ENCODE assay signal across 8 cellular contexts in the genomic region with DNA sequence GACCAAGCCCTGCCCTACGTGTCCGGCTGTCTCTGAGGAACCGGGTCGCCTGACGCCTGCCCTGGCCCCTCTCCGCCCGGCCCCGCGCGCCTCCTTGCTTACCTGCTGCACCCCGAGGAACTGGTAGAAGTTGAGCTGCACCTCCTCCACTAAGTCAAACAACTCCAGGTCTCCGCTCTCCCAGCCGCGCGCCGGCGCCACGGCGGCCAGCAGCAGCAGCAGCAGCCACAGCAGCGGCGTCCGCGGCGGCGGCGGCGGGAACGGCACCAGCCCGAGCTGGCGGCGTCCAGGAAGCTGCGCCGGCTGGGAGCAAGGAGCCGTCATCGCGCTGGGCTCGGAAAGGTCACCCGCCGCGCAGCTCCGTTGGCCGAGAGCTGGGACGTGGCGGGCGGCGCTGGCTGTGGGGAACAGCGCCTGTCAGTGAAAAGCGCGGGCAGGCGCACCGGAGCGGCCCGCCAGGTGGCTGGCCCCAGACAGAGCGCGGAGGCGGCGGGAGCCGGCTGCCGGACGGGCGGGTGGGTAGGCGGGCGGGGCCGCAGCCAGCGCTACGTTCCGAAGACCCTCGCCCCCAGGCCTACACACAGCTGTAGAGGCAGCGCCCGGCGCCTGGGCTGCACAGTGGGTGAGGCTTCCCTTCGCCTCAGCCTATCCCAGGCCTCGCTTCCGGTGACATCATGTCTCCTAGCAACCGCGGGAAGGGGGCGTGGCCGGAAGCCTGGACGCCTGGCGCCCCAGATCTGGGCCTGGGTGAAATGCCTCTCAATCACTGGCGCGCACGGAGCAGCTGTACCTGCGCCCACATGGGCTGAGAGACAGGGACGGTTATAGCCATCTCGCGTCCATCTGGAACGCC. TPM values are rescaled to one million over a fixed set of nuclear protein-coding genes. Genes with fewer than 3 reads are reported as not detected.
A peak's percentile ranks its signal among the peaks of the same experiment; 100 is the strongest.
DNase-seq lines count a peak whose midpoint lies in the region; ATAC-seq and TF ChIP-seq lines count a peak whose summit lies in the region.

A gene with protein sequence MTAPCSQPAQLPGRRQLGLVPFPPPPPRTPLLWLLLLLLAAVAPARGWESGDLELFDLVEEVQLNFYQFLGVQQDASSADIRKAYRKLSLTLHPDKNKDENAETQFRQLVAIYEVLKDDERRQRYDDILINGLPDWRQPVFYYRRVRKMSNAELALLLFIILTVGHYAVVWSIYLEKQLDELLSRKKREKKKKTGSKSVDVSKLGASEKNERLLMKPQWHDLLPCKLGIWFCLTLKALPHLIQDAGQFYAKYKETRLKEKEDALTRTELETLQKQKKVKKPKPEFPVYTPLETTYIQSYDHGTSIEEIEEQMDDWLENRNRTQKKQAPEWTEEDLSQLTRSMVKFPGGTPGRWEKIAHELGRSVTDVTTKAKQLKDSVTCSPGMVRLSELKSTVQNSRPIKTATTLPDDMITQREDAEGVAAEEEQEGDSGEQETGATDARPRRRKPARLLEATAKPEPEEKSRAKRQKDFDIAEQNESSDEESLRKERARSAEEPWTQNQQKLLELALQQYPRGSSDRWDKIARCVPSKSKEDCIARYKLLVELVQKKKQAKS (minus strand): TSS at position 620 of the 853 bp plus-strand sequence. CDS start 296 bp downstream, at position 324.

- H3K27me3 ChIP-seq in BLaER1 treated with 17β-estradiol and CSF1 and Interleukin-3, amounts not matched to agents 10 nM and 100 nM = peaks cover 0 to 20% (median 15%) of the 10 kb centered on the region in 11 experiments; a peak in 17 of 22 replicates

- peak within 1 kb of the TSS; percentile 84 to 98 (median 94) for H3K4me2 ChIP-seq in BLaER1 treated with 17β-estradiol and CSF1 and Interleukin-3, amounts not matched to agents 10 nM and 100 nM

- peaks cover 29 to 45% (median 35%) of the 10 kb centered on the region in 10 experiments for H3K4me1 ChIP-seq in BLaER1 treated with 17β-estradiol and CSF1 and Interleukin-3, amounts not matched to agents 10 nM and 100 nM

- peak within 1 kb of the TSS; percentile 27 to 79 (median 73); a peak in 21 of 22 replicates for H3K27ac ChIP-seq in BLaER1 treated with 17β-estradiol and CSF1 and Interleukin-3, amounts not matched to agents 10 nM and 100 nM
- peak within 1 kb of the TSS; percentile 84 to 98 for H3K27ac ChIP-seq in coronary artery

- H3K4me3 Mint-ChIP-seq in activated CD4-positive, alpha-beta T cell treated with anti-CD3 and anti-CD28 coated beads, Interleukin-2, amount 10 ng/mL, durations not matched to agents 24 days and 14 days = peak within 1 kb of the TSS; percentile 93

- peaks cover 0 to 17% (median 6%) of the 10 kb centered on the region in 11 experiments; a peak in 6 of 22 replicates for H4K20me1 ChIP-seq in BLaER1 treated with 17β-estradiol and CSF1 and Interleukin-3, amounts not matched to agents 10 nM and 100 nM

- H3K36me3 Mint-ChIP-seq in activated CD4-positive, alpha-beta T cell treated with anti-CD3 and anti-CD28 coated beads, Interleukin-2, amount 10 ng/mL, durations not matched to agents 24 days and 14 days (ENCODE audit: low read depth) = peaks cover 5% of the 10 kb centered on the region

- no peaks in the 10 kb centered on the region for H3K36me3 ChIP-seq in BLaER1 treated with 17β-estradiol and CSF1 and Interleukin-3, amounts not matched to agents 10 nM and 100 nM

- H3K27ac Mint-ChIP-seq in activated CD4-positive, alpha-beta T cell treated with anti-CD3 and anti-CD28 coated beads, Interleukin-2, amount 10 ng/mL, durations not matched to agents 24 days and 14 days = peak within 1 kb of the TSS; percentile 96

- H3K4me3 ChIP-seq in BLaER1 treated with 17β-estradiol and CSF1 and Interleukin-3, amounts not matched to agents 10 nM and 100 nM = peak within 1 kb of the TSS; percentile 69 to 86 (median 73)
- H3K4me3 ChIP-seq in coronary artery = peak within 1 kb of the TSS; percentile 97

- peak; percentile 90 for DNase-seq in NCI-H526 treated with DMSO at 0.1 percent for 48 hours (lab: John Stamatoyannopoulos, UW)
- peak; percentile 100 for DNase-seq in activated CD4-positive, alpha-beta T cell treated with anti-CD3 and anti-CD28 coated beads, Interleukin-2, amount 10 ng/mL, durations not matched to agents 24 days and 14 days
- peak; percentile 97 for DNase-seq in coronary artery (ENCODE audit: low spot score)
- DNase-seq in left colon = peak; percentile 98 to 100
- peak; percentile 98 for DNase-seq in stimulated activated CD4-positive, alpha-beta T cell treated with anti-CD3 and anti-CD28 coated beads, Interleukin-1b, Interleukin-23, amount 100 ng/mL, for 48 hours

- H3K4me1 Mint-ChIP-seq in activated CD4-positive, alpha-beta T cell treated with anti-CD3 and anti-CD28 coated beads, Interleukin-2, amount 10 ng/mL, durations not matched to agents 24 days and 14 days = peaks cover 26% of the 10 kb centered on the region

- intact Hi-C loops in activated CD4-positive, alpha-beta T cell treated with anti-CD3 and anti-CD28 coated beads, Interleukin-2, amount 10 ng/mL, durations not matched to agents 24 days and 14 days (cut with micrococcal nuclease) = loop anchor here (1.0 to 5.0 kb wide), 12 partner anchors 19 to 1094 kb away; partner anchors contain the start of genes COMMD3, MSRB2 and PIP4K2A
- intact Hi-C loops in left colon (cut with DNase I, micrococcal nuclease) = loop anchor here in 1 of 2 donors (10.0 kb wide), 1 partner anchor 311 kb away; the partner anchor contains the start of gene COMMD3

- H3K9ac ChIP-seq in BLaER1 treated with 17β-estradiol and CSF1 and Interleukin-3, amounts not matched to agents 10 nM and 100 nM = peak within 1 kb of the TSS; percentile 73 to 84 (median 79)

- peaks cover 0 to 10% (median 0%) of the 10 kb centered on the region in 11 experiments; a peak in 5 of 22 replicates for H3K9me3 ChIP-seq in BLaER1 treated with 17β-estradiol and CSF1 and Interleukin-3, amounts not matched to agents 10 nM and 100 nM (replicated peaks in 1 of 11)

- no peaks in the 10 kb centered on the region for H3K9me3 Mint-ChIP-seq in activated CD4-positive, alpha-beta T cell treated with anti-CD3 and anti-CD28 coated beads, Interleukin-2, amount 10 ng/mL, durations not matched to agents 24 days and 14 days

- peaks cover 18% of the 10 kb centered on the region for H3K27me3 Mint-ChIP-seq in activated CD4-positive, alpha-beta T cell treated with anti-CD3 and anti-CD28 coated beads, Interleukin-2, amount 10 ng/mL, durations not matched to agents 24 days and 14 days

- TF ChIP-seq CTCF in coronary artery (IDR thresholded peaks at IDR 0.05) = no peak

- peak; percentile 96 for ATAC-seq in GM19328 (IDR thresholded peaks at IDR 0.05; ENCODE audit: unreplicated experiment)
- peak; percentile 93 for ATAC-seq in HG03520 (IDR thresholded peaks at IDR 0.05; ENCODE audit: unreplicated experiment)
- peak; percentile 96 for ATAC-seq in left colon

RNA-seq across cellular contexts. Expression of the gene that starts here (rescaled TPM):
- 22.1 and 22.4 TPM in 2 replicates for total RNA-seq in activated CD4-positive, alpha-beta T cell treated with anti-CD3 and anti-CD28 coated beads, Interleukin-2, amount 10 ng/mL, durations not matched to agents 24 days and 14 days
- 10 to 100 TPM; 29.7 to 33.7 TPM for total RNA-seq in left colon

Comparison
In these comparisons a context has a peak if more than half of its experiments do, and no peak if none do; other contexts are left out.
1. Peak in every context shown above with its lines: DNase-seq, ATAC-seq, H3K4me3 ChIP-seq and H3K27ac ChIP-seq.